ENCODE assay signal across 8 cellular contexts in genomic region chrX:101931104-101931493, GRCh38. TPM values are rescaled to one million over a fixed set of nuclear protein-coding genes. Genes with fewer than 3 reads are reported as not detected.
DNase-seq lines count a peak whose midpoint lies in the region; ATAC-seq and TF ChIP-seq lines count a peak whose summit lies in the region.

No MANE protein-coding gene starts in this region.

- CTCF ChIA-PET in OCI-LY7 (lab: Charles Lee; ENCODE audit: unreplicated experiment): no interaction called here

- no peaks in the 10 kb centered on the region for H3K9me2 ChIP-seq in OCI-LY7 (ENCODE audit: insufficient read depth, low read length)

- H3K27ac Mint-ChIP-seq in activated CD4-positive, alpha-beta T cell treated with anti-CD3 and anti-CD28 coated beads, Interleukin-2, amount 10 ng/mL, durations not matched to agents 24 days and 14 days: peak overlapping the region; percentile 6
- peak overlapping the region; percentile 81 for H3K27ac Mint-ChIP-seq in activated naive CD8-positive, alpha-beta T cell treated with anti-CD3 and anti-CD28 coated beads, Interleukin-2, amount 50 U/mL, for 24 hours

- no peaks in the 10 kb centered on the region for H3K79me2 ChIP-seq in OCI-LY7 (ENCODE audit: insufficient read depth, low read depth, low read length)

- BruUV-seq in OCI-LY7 (replicated peaks; lab: Mats Ljungman, UMichigan): no TSS peak

- TF ChIP-seq CTCF in kidney epithelial cell (IDR thresholded peaks at IDR 0.05; ENCODE audit: insufficient read depth, low read length, poor library complexity, severe bottlenecking) (no peak), OCI-LY7 (conservative IDR thresholded peaks at IDR 0.05; ENCODE audit: low read length) (no peak)

- no peak overlapping the region; the same call in 1 of the 2 replicates for H3K4me2 ChIP-seq in OCI-LY7 (ENCODE audit: low read length)

- H3K4me1 Mint-ChIP-seq in activated CD4-positive, alpha-beta T cell treated with anti-CD3 and anti-CD28 coated beads, Interleukin-2, amount 10 ng/mL, durations not matched to agents 24 days and 14 days: peaks cover 9% of the 10 kb centered on the region
- peaks cover 34% of the 10 kb centered on the region for H3K4me1 Mint-ChIP-seq in activated naive CD8-positive, alpha-beta T cell treated with anti-CD3 and anti-CD28 coated beads, Interleukin-2, amount 50 U/mL, for 24 hours

- no peaks in the 10 kb centered on the region for H3K27me3 ChIP-seq in kidney epithelial cell (ENCODE audit: control insufficient read depth, insufficient read depth, low read length)

- no peaks in the 10 kb centered on the region for H4K20me1 ChIP-seq in OCI-LY7 (ENCODE audit: insufficient read depth, low read length)

- peak overlapping the region; percentile 84 for H3K4me3 Mint-ChIP-seq in activated CD4-positive, alpha-beta T cell treated with anti-CD3 and anti-CD28 coated beads, Interleukin-2, amount 10 ng/mL, durations not matched to agents 24 days and 14 days
- H3K4me3 Mint-ChIP-seq in activated naive CD8-positive, alpha-beta T cell treated with anti-CD3 and anti-CD28 coated beads, Interleukin-2, amount 50 U/mL, for 24 hours: peak overlapping the region; percentile 80

- H3K36me3 Mint-ChIP-seq in activated CD4-positive, alpha-beta T cell treated with anti-CD3 and anti-CD28 coated beads, Interleukin-2, amount 10 ng/mL, durations not matched to agents 24 days and 14 days (ENCODE audit: low read depth): peaks cover 2% of the 10 kb centered on the region
- H3K36me3 Mint-ChIP-seq in activated naive CD8-positive, alpha-beta T cell treated with anti-CD3 and anti-CD28 coated beads, Interleukin-2, amount 50 U/mL, for 24 hours (ENCODE audit: low read depth): peaks cover 5% of the 10 kb centered on the region

- POLR2A ChIA-PET in OCI-LY7 (lab: Charles Lee): no interaction called here

- peak overlapping the region; percentile 65 for H3K27ac ChIP-seq in temporal lobe (ENCODE audit: low read depth, low read length)
- H3K27ac ChIP-seq in OCI-LY7 (ENCODE audit: low read depth, low read length, poor library complexity, severe bottlenecking): no peak overlapping the region

- H3K9me3 Mint-ChIP-seq in activated CD4-positive, alpha-beta T cell treated with anti-CD3 and anti-CD28 coated beads, Interleukin-2, amount 10 ng/mL, durations not matched to agents 24 days and 14 days: peaks cover 4% of the 10 kb centered on the region
- H3K9me3 Mint-ChIP-seq in activated naive CD8-positive, alpha-beta T cell treated with anti-CD3 and anti-CD28 coated beads, Interleukin-2, amount 50 U/mL, for 24 hours: peaks cover 12% of the 10 kb centered on the region

- H3K27me3 Mint-ChIP-seq in activated CD4-positive, alpha-beta T cell treated with anti-CD3 and anti-CD28 coated beads, Interleukin-2, amount 10 ng/mL, durations not matched to agents 24 days and 14 days: no peaks in the 10 kb centered on the region
- H3K27me3 Mint-ChIP-seq in activated naive CD8-positive, alpha-beta T cell treated with anti-CD3 and anti-CD28 coated beads, Interleukin-2, amount 50 U/mL, for 24 hours: no peaks in the 10 kb centered on the region

- peak overlapping the region; percentile 57 for H3K4me3 ChIP-seq in kidney epithelial cell (ENCODE audit: low read depth, low read length)
- H3K4me3 ChIP-seq in OCI-LY7 (ENCODE audit: low read depth, low read length, poor library complexity, severe bottlenecking): no peak overlapping the region

- no peak for DNase-seq in activated CD4-positive, alpha-beta T cell treated with anti-CD3 and anti-CD28 coated beads, Interleukin-2, amount 10 ng/mL, durations not matched to agents 24 days and 14 days
- DNase-seq in activated CD4-positive, alpha-beta T cell treated with anti-CD3 and anti-CD28 coated beads, Interleukin-2, amount 50 U/mL, for 4 hours: no peak
- DNase-seq in activated naive CD8-positive, alpha-beta T cell treated with anti-CD3 and anti-CD28 coated beads, Interleukin-2, amount 50 U/mL, for 24 hours: no peak
- DNase-seq in kidney epithelial cell (ENCODE audit: low read depth) (no peak), OCI-LY7 (ENCODE audit: low spot score) (no peak), SW480 (ENCODE audit: low spot score) (no peak)

- H3K4me1 ChIP-seq in OCI-LY7 (ENCODE audit: insufficient read depth, low read length, poor library complexity, severe bottlenecking): no peaks in the 10 kb centered on the region

- H3K36me3 ChIP-seq in kidney epithelial cell (ENCODE audit: control insufficient read depth, insufficient read depth, low read length) (no peaks in the 10 kb centered on the region), OCI-LY7 (ENCODE audit: insufficient read depth, low read length) (no peaks in the 10 kb centered on the region)

- intact Hi-C loops in activated CD4-positive, alpha-beta T cell treated with anti-CD3 and anti-CD28 coated beads, Interleukin-2, amount 10 ng/mL, durations not matched to agents 24 days and 14 days (cut with micrococcal nuclease): loop anchor here (2.0 kb wide), 1 partner anchor 132 kb away; no protein-coding TSS in a partner anchor
- intact Hi-C loops in OCI-LY7 (cut with micrococcal nuclease; ENCODE audit: unreplicated experiment): no loop called here

- peak; percentile 12 for ATAC-seq in HG03354 (IDR thresholded peaks at IDR 0.05; ENCODE audit: poor library complexity, severe bottlenecking, unreplicated experiment)
- no peak for ATAC-seq in activated naive CD8-positive, alpha-beta T cell treated with anti-CD3 and anti-CD28 coated beads, Interleukin-2, amount 50 U/mL, for 24 hours

- no peak overlapping the region for H2AFZ ChIP-seq in OCI-LY7 (ENCODE audit: low read length)

- no peaks in the 10 kb centered on the region for H3K9me3 ChIP-seq in OCI-LY7 (ENCODE audit: low read length)

RNA-seq across cellular contexts. Expression of gene ZMAT1, which starts 0.7 kb away (rescaled TPM):
- 0.57 and 0.75 TPM in 2 replicates for total RNA-seq in activated CD4-positive, alpha-beta T cell treated with anti-CD3 and anti-CD28 coated beads, Interleukin-2, amount 10 ng/mL, durations not matched to agents 24 days and 14 days
- total RNA-seq in kidney epithelial cell (2.4 and 2.8 TPM in 2 replicates), temporal lobe (12.5 TPM), OCI-LY7 (2022) (not detected in 2 replicates)
- not detected in 2 replicates for total RNA-seq in OCI-LY7 (2014; rRNA removed; shearing (Covaris generic))
